ENCODE assay signal across 23 cellular contexts in the genomic region with DNA sequence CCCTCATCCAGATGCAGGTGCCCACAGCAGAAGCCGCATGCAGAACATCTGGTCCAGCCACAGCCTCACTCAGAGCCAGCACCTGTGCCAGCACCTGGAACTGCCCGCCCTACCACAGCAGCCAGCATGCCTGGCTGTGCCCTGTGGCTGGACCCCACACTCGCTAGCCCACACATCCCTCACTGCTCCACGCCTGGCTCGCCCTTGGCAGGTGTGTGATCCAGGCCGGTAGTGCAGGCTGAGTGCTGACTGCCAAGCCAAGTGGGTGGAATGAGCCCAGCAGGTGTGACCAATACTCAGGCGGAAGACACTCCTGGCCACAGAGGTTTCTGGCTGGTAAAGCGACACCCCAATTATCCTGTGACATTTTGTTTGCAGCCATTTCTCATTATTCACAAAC.
"Had no signal": no experiment of that assay in that cellular context is flagged by ENCODE, and none has a peak within 500 bp of the region (broad histone marks: within the 10 kb centered on the region; RNA-seq: fewer than 3 reads in every experiment).

No MANE protein-coding gene starts in this region.

- H3K9ac ChIP-seq: neural progenitor cell had no signal

- H3K4me1 ChIP-seq: gastrocnemius medialis, heart left ventricle, left lung, neural progenitor cell, psoas muscle, spleen, stomach, thyroid gland had no signal

- H3K4me2 ChIP-seq: hepatocyte, neural progenitor cell had no signal

- H3K4me3 ChIP-seq: gastrocnemius medialis, heart left ventricle, hepatocyte, left lung, neural progenitor cell, psoas muscle, skin epidermis, spleen, stomach, thyroid gland had no signal

- H3K36me3 ChIP-seq: gastrocnemius medialis, heart left ventricle, left lung, neural progenitor cell, spleen, stomach, thyroid gland had no signal

- H3K9me3 ChIP-seq: gastrocnemius medialis, heart left ventricle, left lung, psoas muscle, thyroid gland had no signal

- H3K27me3 ChIP-seq: gastrocnemius medialis, heart left ventricle, hepatocyte, left lung, neural progenitor cell, spleen, stomach, thyroid gland had no signal

- H3K27ac ChIP-seq: epithelial cell of prostate, gastrocnemius medialis, heart left ventricle, hepatocyte, left lung, neural progenitor cell, psoas muscle, skin epidermis, spleen, stomach, thyroid gland had no signal

- DNase-seq: cerebellar nuclear complex; effector CD8-positive, alpha-beta T cell; endodermal cell; foreskin fibroblast; gastrocnemius medialis; left cardiac atrium; mesendoderm; midbrain; naive thymus-derived CD4-positive, alpha-beta T cell; nucleus accumbens; psoas muscle; right cardiac atrium; spleen; stimulated activated naive CD4-positive, alpha-beta T cell treated with Interleukin-2 at 50 U/mL for 16 hours; stomach; thyroid gland had no signal

- ATAC-seq: esophagus mucosa; gastrocnemius medialis; left cardiac atrium; left lung; naive thymus-derived CD4-positive, alpha-beta T cell had no signal

- H2AFZ ChIP-seq: hepatocyte, neural progenitor cell had no signal

- H3K79me2 ChIP-seq: hepatocyte had no signal
